Comparison of ENCODE assay signal across 8 cellular contexts in the genomic region with DNA sequence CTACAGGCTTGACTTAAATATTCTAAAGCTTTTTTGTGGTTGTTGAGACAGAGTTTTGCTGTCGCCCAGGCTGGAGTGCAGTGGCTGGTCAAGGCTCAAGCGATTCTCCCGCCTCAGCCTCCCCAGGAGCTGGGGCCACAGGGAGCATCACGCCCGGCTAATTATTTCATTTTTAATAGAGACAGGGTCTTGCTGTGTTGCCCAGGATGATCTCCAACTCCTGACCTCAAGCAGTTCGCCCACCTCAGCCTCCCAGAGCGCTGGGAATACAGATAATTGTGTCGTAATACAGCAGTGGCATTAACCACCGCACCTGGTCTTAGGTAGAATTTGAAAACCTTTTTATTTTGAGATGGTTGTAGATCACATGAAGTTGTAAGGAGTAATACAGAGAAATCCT. TPM values are rescaled to one million over a fixed set of nuclear protein-coding genes. Genes with fewer than 3 reads are reported as not detected.
DNase-seq lines count a peak whose midpoint lies in the region; ATAC-seq and TF ChIP-seq lines count a peak whose summit lies in the region.

No MANE protein-coding gene starts in this region.

- BruUV-seq in OCI-LY7 (replicated peaks; lab: Mats Ljungman, UMichigan), result no TSS peak

- peak overlapping the region; percentile 90 for H3K4me3 Mint-ChIP-seq in CD4-positive, alpha-beta T cell
- peak overlapping the region; percentile 97 for H3K4me3 Mint-ChIP-seq in endothelial cell (ENCODE audit: unreplicated experiment)

- intact Hi-C loops in CD4-positive, alpha-beta T cell (cut with DNase I, micrococcal nuclease), result loop anchor here in 1 of 2 experiments (2.0 to 10.0 kb wide), 3 partner anchors 195 to 337 kb away; a partner anchor contains a TSS
- intact Hi-C loops in OCI-LY7 (cut with micrococcal nuclease; ENCODE audit: unreplicated experiment), result no loop called here

- TF ChIP-seq CTCF in CD4-positive, alpha-beta T cell (IDR thresholded peaks at IDR 0.05), result no peak
- no peak for TF ChIP-seq CTCF in OCI-LY7 (conservative IDR thresholded peaks at IDR 0.05; ENCODE audit: low read length)
- no peak for TF ChIP-seq CTCF in endothelial cell (IDR thresholded peaks at IDR 0.05; ENCODE audit: unreplicated experiment)
- TF ChIP-seq CTCF in neutrophil (IDR thresholded peaks at IDR 0.05), result no peak

- no peak overlapping the region for H3K27ac ChIP-seq in CD4-positive, alpha-beta T cell (ENCODE audit: low read depth, low read length)
- no peak overlapping the region for H3K27ac ChIP-seq in OCI-LY7 (ENCODE audit: low read depth, low read length, poor library complexity, severe bottlenecking)
- peak overlapping the region; percentile 98 for H3K27ac ChIP-seq in neutrophil

- no peaks in the 10 kb centered on the region for H3K27me3 Mint-ChIP-seq in CD4-positive, alpha-beta T cell
- peaks cover 2% of the 10 kb centered on the region for H3K27me3 Mint-ChIP-seq in endothelial cell (ENCODE audit: unreplicated experiment)

- no peak for DNase-seq in CD4-positive, alpha-beta T cell
- DNase-seq in OCI-LY7 (ENCODE audit: low spot score) (no peak), endothelial cell (ENCODE audit: low spot score) (no peak), DMS153 treated with DMSO at 0.1 percent for 48 hours (lab: John Stamatoyannopoulos, UW; ENCODE audit: unreplicated experiment) (no peak), HK-2 (ENCODE audit: unreplicated experiment) (no peak), retina (no peak)

- CTCF ChIA-PET in CD4-positive, alpha-beta T cell (lab: Charles Lee), result no interaction called here
- CTCF ChIA-PET in OCI-LY7 (lab: Charles Lee; ENCODE audit: unreplicated experiment), result no interaction called here

- H3K4me1 Mint-ChIP-seq in CD4-positive, alpha-beta T cell (ENCODE audit: low read depth), result peaks cover 81% of the 10 kb centered on the region
- H3K4me1 Mint-ChIP-seq in endothelial cell (ENCODE audit: unreplicated experiment), result peaks cover 40% of the 10 kb centered on the region

- H3K4me3 ChIP-seq in OCI-LY7 (ENCODE audit: low read depth, low read length, poor library complexity, severe bottlenecking) (peak overlapping the region; percentile 82), neutrophil (ENCODE audit: low read depth in 1 of 2, low read length in 1 of 2) (peak overlapping the region; percentile 88 to 99)

- H3K4me2 ChIP-seq in OCI-LY7 (ENCODE audit: low read length), result peak overlapping the region; percentile 100

- H3K36me3 ChIP-seq in OCI-LY7 (ENCODE audit: insufficient read depth, low read length), result peaks cover 18% of the 10 kb centered on the region
- H3K36me3 ChIP-seq in neutrophil, result peaks cover 23% of the 10 kb centered on the region

- peak overlapping the region; percentile 76 for H3K27ac Mint-ChIP-seq in CD4-positive, alpha-beta T cell
- peak overlapping the region; percentile 93 for H3K27ac Mint-ChIP-seq in endothelial cell (ENCODE audit: unreplicated experiment)

- H3K4me1 ChIP-seq in OCI-LY7 (ENCODE audit: insufficient read depth, low read length, poor library complexity, severe bottlenecking) (peaks cover 37% of the 10 kb centered on the region), neutrophil (ENCODE audit: control insufficient read depth in 1 of 2, insufficient read depth in 1 of 2, low read depth in 1 of 2, low read length in 1 of 2) (peaks cover 53 to 54% of the 10 kb centered on the region in 2 experiments)

- POLR2A ChIA-PET in CD4-positive, alpha-beta T cell (lab: Charles Lee), result no interaction called here
- POLR2A ChIA-PET in OCI-LY7 (lab: Charles Lee), result no interaction called here

- peaks cover 29% of the 10 kb centered on the region; the same call in 1 of the 2 replicates for H4K20me1 ChIP-seq in OCI-LY7 (ENCODE audit: insufficient read depth, low read length)

- H3K9me2 ChIP-seq in OCI-LY7 (ENCODE audit: insufficient read depth, low read length), result no peaks in the 10 kb centered on the region

- no peak for ATAC-seq in CD4-positive, alpha-beta T cell (ENCODE audit: poor library complexity)
- no peak for ATAC-seq in GM18498 (IDR thresholded peaks at IDR 0.05; ENCODE audit: unreplicated experiment)

- no peaks in the 10 kb centered on the region for H3K27me3 ChIP-seq in CD4-positive, alpha-beta T cell (ENCODE audit: control insufficient read depth, insufficient read depth, low read length)
- peaks cover 8% of the 10 kb centered on the region for H3K27me3 ChIP-seq in neutrophil

- no peak overlapping the region for H2AFZ ChIP-seq in OCI-LY7 (ENCODE audit: low read length)

- peaks cover 26% of the 10 kb centered on the region for H3K79me2 ChIP-seq in OCI-LY7 (ENCODE audit: insufficient read depth, low read depth, low read length)

- H3K9me3 Mint-ChIP-seq in CD4-positive, alpha-beta T cell, result no peaks in the 10 kb centered on the region
- H3K9me3 Mint-ChIP-seq in endothelial cell (ENCODE audit: unreplicated experiment), result no peaks in the 10 kb centered on the region

- no peaks in the 10 kb centered on the region for H3K9me3 ChIP-seq in CD4-positive, alpha-beta T cell (ENCODE audit: control insufficient read depth, low read length)
- H3K9me3 ChIP-seq in OCI-LY7 (ENCODE audit: low read length) (no peaks in the 10 kb centered on the region), neutrophil (no peaks in the 10 kb centered on the region)

- H3K36me3 Mint-ChIP-seq in CD4-positive, alpha-beta T cell (ENCODE audit: low read depth), result peaks cover 25% of the 10 kb centered on the region
- peaks cover 24% of the 10 kb centered on the region for H3K36me3 Mint-ChIP-seq in endothelial cell (ENCODE audit: low read depth, unreplicated experiment)

RNA-seq across cellular contexts. Expression of a gene that starts 1.5 kb away (rescaled TPM):
- 10 to 100 TPM; 16.2 to 18.9 TPM for total RNA-seq in CD4-positive, alpha-beta T cell
- total RNA-seq in OCI-LY7 (2014; rRNA removed; shearing (Covaris generic)), result 9.2 and 13.4 TPM in 2 replicates
- total RNA-seq in OCI-LY7 (2022) (12.8 and 16.5 TPM in 2 replicates), endothelial cell (ENCODE audit: unreplicated experiment) (23.9 TPM)

RNA-seq across cellular contexts. Expression of a gene that starts 38.7 kb away (rescaled TPM):
- under 1 TPM; 0.42 to 0.47 TPM for total RNA-seq in CD4-positive, alpha-beta T cell
- 0.95 and 2.5 TPM in 2 replicates for total RNA-seq in OCI-LY7 (2014; rRNA removed; shearing (Covaris generic))
- total RNA-seq in OCI-LY7 (2022) (5.1 and 6.2 TPM in 2 replicates), endothelial cell (ENCODE audit: unreplicated experiment) (1.5 TPM)
